Comparison of ENCODE assay signal across 12 cellular contexts in the genomic region with DNA sequence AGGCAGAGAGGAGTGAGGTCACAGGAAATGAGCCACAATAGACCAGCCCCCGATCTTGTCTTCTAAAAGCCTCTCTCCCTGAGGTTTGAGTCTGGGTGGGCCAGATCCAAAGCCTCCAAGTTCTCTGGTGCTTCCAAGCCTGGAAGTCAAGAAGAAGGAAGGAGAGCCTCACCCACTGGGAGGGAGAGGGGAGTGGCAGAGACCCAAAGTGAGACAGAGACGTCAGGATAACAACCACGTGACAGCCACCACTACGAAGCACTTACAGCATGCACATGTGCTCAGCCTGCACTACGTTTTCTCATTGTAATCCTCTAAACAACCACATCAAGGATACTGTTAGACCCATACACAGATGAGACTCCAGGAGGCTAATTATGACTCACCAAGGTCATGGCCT.
DNase-seq lines count a peak whose midpoint lies in the region; ATAC-seq and TF ChIP-seq lines count a peak whose summit lies in the region.
"Had no signal": no experiment of that assay in that cellular context is flagged by ENCODE, and none has a peak within 500 bp of the region (broad histone marks: within the 10 kb centered on the region; RNA-seq: fewer than 3 reads in every experiment).

No MANE protein-coding gene starts in this region.

- H3K36me3 ChIP-seq in GM23338 (ENCODE audit: insufficient read depth): no peaks in the 10 kb centered on the region
- no peaks in the 10 kb centered on the region for H3K36me3 ChIP-seq in Panc1 (ENCODE audit: control insufficient read depth, insufficient read depth, low read length)

- no peak overlapping the region for H3K4me3 ChIP-seq in GM23338
- no peak overlapping the region for H3K4me3 ChIP-seq in Panc1 (ENCODE audit: low read depth in 2 of 2, low read length in 2 of 2)

- in situ Hi-C loops in Panc1 (cut with HindIII; ENCODE audit: low pct_unique_long_range_greater_than_20kb, low sequenced_read_pairs): no loop called here

- H3K27me3 ChIP-seq in GM23338 (ENCODE audit: insufficient read depth) (no peaks in the 10 kb centered on the region), Panc1 (ENCODE audit: control insufficient read depth, insufficient read depth, low read length) (no peaks in the 10 kb centered on the region)

- DNase-seq in GM23338 (ENCODE audit: low spot score) (no peak), Panc1 (ENCODE audit: low read depth, low spot score) (no peak), renal cortical epithelial cell (ENCODE audit: low read depth) (peak; percentile 91), HT-29 (ENCODE audit: low spot score) (no peak), substantia nigra (lab: John Stamatoyannopoulos, UW) (no peak)
- DNase-seq in stimulated activated CD4-positive, alpha-beta T cell treated with anti-CD3 and anti-CD28 coated beads, Interleukin-2, amount 100 ng/mL, for 48 hours: no peak
- DNase-seq: NCI-H2081; stimulated activated naive B cell treated with anti-CD40 and anti-IgM and Interleukin-4, amounts not matched to agents 10 μg/mL and 1 μg/mL and 100 μg/mL, for 72 hours; T-helper 9 cell had no signal

- H4K20me1 ChIP-seq in GM23338 (replicated peaks; ENCODE audit: insufficient read depth): no peaks in the 10 kb centered on the region

- intact Hi-C loops in Panc1 (cut with micrococcal nuclease; ENCODE audit: unreplicated experiment): no loop called here

- POLR2A ChIA-PET in Panc1 (lab: Charles Lee): no interaction called here

- H3K36me3 Mint-ChIP-seq in GM23338 (ENCODE audit: low read depth): no peaks in the 10 kb centered on the region
- H3K36me3 Mint-ChIP-seq: stimulated activated naive B cell treated with anti-CD40 and anti-IgM and Interleukin-4, amounts not matched to agents 10 μg/mL and 1 μg/mL and 100 μg/mL, for 72 hours had no signal

- no peaks in the 10 kb centered on the region for H3K4me1 ChIP-seq in GM23338 (ENCODE audit: insufficient read depth)
- H3K4me1 ChIP-seq in Panc1 (ENCODE audit: control insufficient read depth, insufficient read depth, low read length): no peaks in the 10 kb centered on the region
- H3K4me1 ChIP-seq: foreskin keratinocyte had no signal

- H3F3A ChIP-seq in GM23338 (replicated peaks; ENCODE audit: low read depth): no peaks in the 10 kb centered on the region

- ATAC-seq in GM23338 (no peak), Panc1 (peak; percentile 37), esophagus mucosa (peak; percentile 13), HG03378 (IDR thresholded peaks at IDR 0.05; ENCODE audit: unreplicated experiment) (no peak)
- ATAC-seq: foreskin keratinocyte; stimulated activated naive B cell treated with anti-CD40 and anti-IgM and Interleukin-4, amounts not matched to agents 10 μg/mL and 1 μg/mL and 100 μg/mL, for 72 hours had no signal

- no peak overlapping the region for H3K27ac ChIP-seq in GM23338 (ENCODE audit: low read depth)
- no peak overlapping the region for H3K27ac ChIP-seq in Panc1 (ENCODE audit: low read length)
- no peak overlapping the region for H3K27ac ChIP-seq in substantia nigra (ENCODE audit: low read depth, low read length, poor library complexity, severe bottlenecking)
- H3K27ac ChIP-seq: foreskin keratinocyte had no signal

- no peaks in the 10 kb centered on the region for H3K79me2 ChIP-seq in GM23338 (replicated peaks; ENCODE audit: insufficient read depth)

- CTCF ChIA-PET in Panc1 (lab: Charles Lee): no interaction called here

- H3K4me3 Mint-ChIP-seq in GM23338: no peak overlapping the region
- H3K4me3 Mint-ChIP-seq: stimulated activated naive B cell treated with anti-CD40 and anti-IgM and Interleukin-4, amounts not matched to agents 10 μg/mL and 1 μg/mL and 100 μg/mL, for 72 hours had no signal

- H3K9me2 ChIP-seq in GM23338 (ENCODE audit: insufficient read depth): no peaks in the 10 kb centered on the region

- 0 out of 3 replicates have a peak, but pooled peaks cover 5% of the 10 kb centered on the region for H3K4me1 Mint-ChIP-seq in GM23338
- H3K4me1 Mint-ChIP-seq: stimulated activated naive B cell treated with anti-CD40 and anti-IgM and Interleukin-4, amounts not matched to agents 10 μg/mL and 1 μg/mL and 100 μg/mL, for 72 hours had no signal

- peak overlapping the region; percentile 52; the same call in 1 of the 2 replicates for H2AFZ ChIP-seq in GM23338

- no peak overlapping the region for H3K27ac Mint-ChIP-seq in GM23338
- H3K27ac Mint-ChIP-seq: stimulated activated naive B cell treated with anti-CD40 and anti-IgM and Interleukin-4, amounts not matched to agents 10 μg/mL and 1 μg/mL and 100 μg/mL, for 72 hours had no signal

- peaks cover 8% of the 10 kb centered on the region for H3K27me3 Mint-ChIP-seq in GM23338 (ENCODE audit: insufficient read depth, low read depth, poor library complexity)

- no peak overlapping the region for H3K4me2 ChIP-seq in GM23338

- TF ChIP-seq CTCF in GM23338 (conservative IDR thresholded peaks at IDR 0.05; ENCODE audit: low read depth in 2 of 2) (no peak), Panc1 (IDR thresholded peaks at IDR 0.05) (no peak)

- no peaks in the 10 kb centered on the region for H3K9me3 ChIP-seq in Panc1 (ENCODE audit: control insufficient read depth, insufficient read depth, low read depth, low read length)

- H3K9me3 Mint-ChIP-seq in GM23338: no peaks in the 10 kb centered on the region
- H3K9me3 Mint-ChIP-seq: stimulated activated naive B cell treated with anti-CD40 and anti-IgM and Interleukin-4, amounts not matched to agents 10 μg/mL and 1 μg/mL and 100 μg/mL, for 72 hours had no signal

- no TSS peak for BruUV-seq in Panc1 (replicated peaks; lab: Mats Ljungman, UMichigan)

TF ChIP-seq in GM23338, 12 proteins besides CTCF, POLR2A, EP300 and RAD21 (continues in another document):
- TF ChIP-seq JUNB (IDR thresholded peaks at IDR 0.05; ENCODE audit: unreplicated experiment) (no peak), ZNF114 (CRISPR knock-in tag; IDR thresholded peaks at IDR 0.05) (no peak)
- TF ChIP-seq, protein P1, sequence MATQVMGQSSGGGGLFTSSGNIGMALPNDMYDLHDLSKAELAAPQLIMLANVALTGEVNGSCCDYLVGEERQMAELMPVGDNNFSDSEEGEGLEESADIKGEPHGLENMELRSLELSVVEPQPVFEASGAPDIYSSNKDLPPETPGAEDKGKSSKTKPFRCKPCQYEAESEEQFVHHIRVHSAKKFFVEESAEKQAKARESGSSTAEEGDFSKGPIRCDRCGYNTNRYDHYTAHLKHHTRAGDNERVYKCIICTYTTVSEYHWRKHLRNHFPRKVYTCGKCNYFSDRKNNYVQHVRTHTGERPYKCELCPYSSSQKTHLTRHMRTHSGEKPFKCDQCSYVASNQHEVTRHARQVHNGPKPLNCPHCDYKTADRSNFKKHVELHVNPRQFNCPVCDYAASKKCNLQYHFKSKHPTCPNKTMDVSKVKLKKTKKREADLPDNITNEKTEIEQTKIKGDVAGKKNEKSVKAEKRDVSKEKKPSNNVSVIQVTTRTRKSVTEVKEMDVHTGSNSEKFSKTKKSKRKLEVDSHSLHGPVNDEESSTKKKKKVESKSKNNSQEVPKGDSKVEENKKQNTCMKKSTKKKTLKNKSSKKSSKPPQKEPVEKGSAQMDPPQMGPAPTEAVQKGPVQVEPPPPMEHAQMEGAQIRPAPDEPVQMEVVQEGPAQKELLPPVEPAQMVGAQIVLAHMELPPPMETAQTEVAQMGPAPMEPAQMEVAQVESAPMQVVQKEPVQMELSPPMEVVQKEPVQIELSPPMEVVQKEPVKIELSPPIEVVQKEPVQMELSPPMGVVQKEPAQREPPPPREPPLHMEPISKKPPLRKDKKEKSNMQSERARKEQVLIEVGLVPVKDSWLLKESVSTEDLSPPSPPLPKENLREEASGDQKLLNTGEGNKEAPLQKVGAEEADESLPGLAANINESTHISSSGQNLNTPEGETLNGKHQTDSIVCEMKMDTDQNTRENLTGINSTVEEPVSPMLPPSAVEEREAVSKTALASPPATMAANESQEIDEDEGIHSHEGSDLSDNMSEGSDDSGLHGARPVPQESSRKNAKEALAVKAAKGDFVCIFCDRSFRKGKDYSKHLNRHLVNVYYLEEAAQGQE (IDR thresholded peaks at IDR 0.05; ENCODE audit: unreplicated experiment): no peak

Comparison
In these comparisons a context has a peak if more than half of its experiments do, and no peak if none do; other contexts are left out.
1. ATAC-seq: peak in Panc1 (single experiment) and esophagus mucosa (single experiment); none in GM23338 (single experiment) and HG03378 (single experiment).